In the genomic region with DNA sequence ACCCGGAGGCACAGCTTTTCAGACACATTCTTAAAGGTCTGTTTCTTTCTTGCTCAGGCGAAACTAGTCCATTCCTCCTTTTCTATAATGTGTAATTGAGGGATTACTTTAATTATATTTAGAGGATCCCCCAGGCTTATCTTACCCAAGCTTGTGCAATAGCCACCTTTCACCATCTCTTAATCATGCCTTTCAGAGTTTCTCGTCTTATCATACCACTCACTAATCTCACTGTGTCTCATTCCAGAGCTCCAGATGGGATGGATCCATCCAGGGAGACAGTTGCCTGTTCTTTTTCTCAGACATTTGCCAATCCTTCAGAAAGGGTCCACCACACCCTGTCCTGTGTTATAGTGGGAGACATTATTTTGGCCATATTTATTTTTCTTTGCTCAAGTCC, we compare ENCODE assay signal across 24 cellular contexts. TPM values are rescaled to one million over a fixed set of nuclear protein-coding genes. Genes with fewer than 3 reads are reported as not detected.
A peak's percentile ranks its signal among the peaks of the same experiment; 100 is the strongest.
DNase-seq lines count a peak whose midpoint lies in the region; ATAC-seq and TF ChIP-seq lines count a peak whose summit lies in the region.
"Had no signal": no experiment of that assay in that cellular context is flagged by ENCODE, and none has a peak within 500 bp of the region (broad histone marks: within the 10 kb centered on the region; RNA-seq: fewer than 3 reads in every experiment).

No MANE protein-coding gene starts in this region.

- ATAC-seq in thoracic aorta (ENCODE audit: insufficient number of reproducible peaks, low FRiP score, low read depth), result no peak
- ATAC-seq in GM18498 (IDR thresholded peaks at IDR 0.05; ENCODE audit: unreplicated experiment), result no peak
- ATAC-seq: activated CD8-positive, alpha-beta memory T cell treated with anti-CD3 and anti-CD28 coated beads, Interleukin-2, amount 10 ng/mL, durations not matched to agents 7 days and 5 days; activated T-cell treated with anti-CD3 and anti-CD28 coated beads, Interleukin-2, amount 50 U/mL, for 72 hours; PC-3; right lobe of liver; WTC11 had no signal

- peak; percentile 14 for DNase-seq in OCI-M1 (lab: John Stamatoyannopoulos, UW)
- DNase-seq in thoracic aorta (ENCODE audit: low spot score), result no peak
- no peak for DNase-seq in kidney glomerular epithelial cell (lab: John Stamatoyannopoulos, UW)
- DNase-seq in NCI-H2171 treated with DMSO at 0.1 percent for 48 hours (lab: John Stamatoyannopoulos, UW), result no peak
- DNase-seq in RKO (ENCODE audit: low spot score), result no peak
- DNase-seq: activated CD4-positive, alpha-beta T cell treated with anti-CD3 and anti-CD28 coated beads, Interleukin-2, amount 50 U/mL, for 1 hour; activated CD8-positive, alpha-beta memory T cell treated with anti-CD3 and anti-CD28 coated beads, Interleukin-2, amount 10 ng/mL, durations not matched to agents 7 days and 5 days; activated naive CD4-positive, alpha-beta T cell treated with Interleukin-2 at 50 U/mL for 16 hours; activated T-cell treated with anti-CD3 and anti-CD28 coated beads, Interleukin-2, amount 50 U/mL, for 72 hours; cortex of kidney; NCI-H510A; PC-3; right lobe of liver; SHP77; stimulated activated naive CD4-positive, alpha-beta T cell treated with Interleukin-2 at 50 U/mL for 16 hours; T1000; upper lobe of left lung had no signal

- peaks cover 81% of the 10 kb centered on the region for H3K4me1 ChIP-seq in muscle layer of colon (ENCODE audit: insufficient read depth, low read length)
- peaks cover 56 to 93% of the 10 kb centered on the region in 2 donors for H3K4me1 ChIP-seq in thoracic aorta (ENCODE audit: control insufficient read depth in 1 of 2, low read depth in 2 of 2)
- H3K4me1 ChIP-seq: right lobe of liver had no signal

- H3K9ac ChIP-seq in muscle layer of colon (ENCODE audit: low read length), result no peak overlapping the region
- H3K9ac ChIP-seq: BLaER1 treated with 17β-estradiol and CSF1 and Interleukin-3, amounts not matched to agents 10 nM and 100 nM had no signal

- TF ChIP-seq CTCF in thoracic aorta (IDR thresholded peaks at IDR 0.05), result no peak

- H3K27me3 ChIP-seq in muscle layer of colon (ENCODE audit: control insufficient read depth in 1 of 2, insufficient read depth in 2 of 2, low read length in 2 of 2) (no peaks in the 10 kb centered on the region), thoracic aorta (replicated peaks; ENCODE audit: insufficient read depth) (no peaks in the 10 kb centered on the region)
- H3K27me3 ChIP-seq: BLaER1 treated with 17β-estradiol and CSF1 and Interleukin-3, amounts not matched to agents 10 nM and 100 nM; breast epithelium; right lobe of liver; upper lobe of left lung had no signal

- H3K36me3 ChIP-seq in muscle layer of colon (ENCODE audit: insufficient read depth, low read length), result no peaks in the 10 kb centered on the region
- peaks cover 3% of the 10 kb centered on the region for H3K36me3 ChIP-seq in thoracic aorta
- H3K36me3 ChIP-seq: BLaER1 treated with 17β-estradiol and CSF1 and Interleukin-3, amounts not matched to agents 10 nM and 100 nM; breast epithelium; HAP-1; right lobe of liver; upper lobe of left lung had no signal

- H3K4me3 ChIP-seq in muscle layer of colon (ENCODE audit: low read depth in 1 of 2, low read length in 2 of 2) (no peak overlapping the region), thoracic aorta (no peak overlapping the region)
- H3K4me3 ChIP-seq: BLaER1 treated with 17β-estradiol and CSF1 and Interleukin-3, amounts not matched to agents 10 nM and 100 nM; breast epithelium; HAP-1; right lobe of liver; upper lobe of left lung had no signal

- H3K27ac ChIP-seq in cingulate gyrus (ENCODE audit: low read depth, low read length) (peak overlapping the region; percentile 90), muscle layer of colon (ENCODE audit: low read depth, low read length) (peak overlapping the region; percentile 22), thoracic aorta (peak overlapping the region; percentile 23 to 96)
- H3K27ac ChIP-seq: BLaER1 treated with 17β-estradiol and CSF1 and Interleukin-3, amounts not matched to agents 10 nM and 100 nM; right lobe of liver had no signal

- H3K9me3 ChIP-seq in muscle layer of colon (ENCODE audit: low read length), result no peaks in the 10 kb centered on the region
- H3K9me3 ChIP-seq in thoracic aorta, result no peaks in the 10 kb centered on the region
- H3K9me3 ChIP-seq: BLaER1 treated with 17β-estradiol and CSF1 and Interleukin-3, amounts not matched to agents 10 nM and 100 nM; breast epithelium; HAP-1; right lobe of liver; upper lobe of left lung had no signal

RNA-seq across cellular contexts. Expression of gene SPARCL1, which starts 12.5 kb away (rescaled TPM):
- total RNA-seq in thoracic aorta, result 1,000 to 10,000 TPM; 1,225 to 2,315 TPM
- total RNA-seq: activated CD8-positive, alpha-beta memory T cell treated with anti-CD3 and anti-CD28 coated beads, Interleukin-2, amount 10 ng/mL, durations not matched to agents 7 days and 5 days; activated T-cell treated with anti-CD3 and anti-CD28 coated beads, Interleukin-2, amount 50 U/mL, for 72 hours; PC-3 had no signal

Comparison
In these comparisons a context has a peak if more than half of its experiments do, and no peak if none do; other contexts are left out.
1. H3K27ac ChIP-seq: peak in every context shown above with its lines; median percentile 90 in cingulate gyrus; 60 in thoracic aorta; 22 in muscle layer of colon.